In the genomic region with DNA sequence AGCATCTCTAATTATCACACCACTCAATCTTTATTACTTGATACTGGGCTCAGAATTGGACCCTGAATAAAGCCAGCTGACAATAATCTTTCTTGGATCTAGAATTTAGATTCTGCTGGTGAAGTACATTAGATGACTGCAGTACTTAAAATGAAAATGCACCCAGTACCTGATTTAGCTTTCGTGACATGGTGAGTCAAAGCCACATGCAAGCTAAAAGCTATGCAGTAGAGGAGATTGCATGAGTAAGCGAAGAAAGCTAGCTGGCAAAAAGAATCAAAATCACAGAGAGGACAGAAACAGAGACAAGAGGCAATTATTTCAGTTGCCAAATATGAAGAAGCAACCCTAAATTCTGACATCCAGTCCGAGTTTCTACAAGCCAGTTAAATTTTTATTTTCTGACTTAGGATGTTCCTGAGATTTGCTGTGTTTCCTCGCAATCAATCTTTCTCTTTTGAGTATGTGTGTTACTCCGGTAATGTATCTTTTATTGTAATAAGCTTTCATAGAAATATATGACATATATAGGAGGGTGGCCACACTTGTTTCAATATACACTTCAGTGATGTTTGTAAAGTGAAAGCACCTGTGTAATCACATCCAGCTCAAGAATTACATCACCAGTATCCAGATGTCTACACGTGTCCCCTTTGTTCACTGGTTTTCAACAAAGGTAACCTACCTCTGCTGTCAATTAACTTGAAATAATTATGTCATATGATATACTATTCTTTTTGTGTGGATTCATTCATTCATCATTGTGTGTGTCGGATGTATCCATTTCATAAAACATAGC, we compare ENCODE assay signal across 2 cellular contexts.
TF ChIP-seq lines count a peak whose summit lies in the region.

No MANE protein-coding gene starts in this region.

TF ChIP-seq in H1, 55 proteins besides CTCF, POLR2A, EP300 and RAD21 (continued from another document):
- TF ChIP-seq, protein P1, sequence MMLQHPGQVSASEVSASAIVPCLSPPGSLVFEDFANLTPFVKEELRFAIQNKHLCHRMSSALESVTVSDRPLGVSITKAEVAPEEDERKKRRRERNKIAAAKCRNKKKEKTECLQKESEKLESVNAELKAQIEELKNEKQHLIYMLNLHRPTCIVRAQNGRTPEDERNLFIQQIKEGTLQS (IDR thresholded peaks at IDR 0.05; ENCODE audit: insufficient read depth, low read depth, low read length), result no peak
- TF ChIP-seq CBX8 (IDR thresholded peaks at IDR 0.05; ENCODE audit: borderline replicate concordance, low read depth, low read length) (no peak), NRF1 (IDR thresholded peaks at IDR 0.05; ENCODE audit: low read depth, low read length) (no peak), SIRT6 (IDR thresholded peaks at IDR 0.05; ENCODE audit: low read length) (no peak), JUN (IDR thresholded peaks at IDR 0.05; ENCODE audit: low read depth, low read length) (no peak), CTBP2 (IDR thresholded peaks at IDR 0.05; ENCODE audit: borderline replicate concordance, insufficient read depth, insufficient read length, low read length) (no peak), KDM5A (IDR thresholded peaks at IDR 0.05; ENCODE audit: low read length) (no peak), ASH2L (IDR thresholded peaks at IDR 0.05; ENCODE audit: low read length) (no peak)

TF ChIP-seq in WTC11, 78 proteins besides CTCF, POLR2A, EP300 and RAD21 (continued from another document):
- TF ChIP-seq, protein P2, sequence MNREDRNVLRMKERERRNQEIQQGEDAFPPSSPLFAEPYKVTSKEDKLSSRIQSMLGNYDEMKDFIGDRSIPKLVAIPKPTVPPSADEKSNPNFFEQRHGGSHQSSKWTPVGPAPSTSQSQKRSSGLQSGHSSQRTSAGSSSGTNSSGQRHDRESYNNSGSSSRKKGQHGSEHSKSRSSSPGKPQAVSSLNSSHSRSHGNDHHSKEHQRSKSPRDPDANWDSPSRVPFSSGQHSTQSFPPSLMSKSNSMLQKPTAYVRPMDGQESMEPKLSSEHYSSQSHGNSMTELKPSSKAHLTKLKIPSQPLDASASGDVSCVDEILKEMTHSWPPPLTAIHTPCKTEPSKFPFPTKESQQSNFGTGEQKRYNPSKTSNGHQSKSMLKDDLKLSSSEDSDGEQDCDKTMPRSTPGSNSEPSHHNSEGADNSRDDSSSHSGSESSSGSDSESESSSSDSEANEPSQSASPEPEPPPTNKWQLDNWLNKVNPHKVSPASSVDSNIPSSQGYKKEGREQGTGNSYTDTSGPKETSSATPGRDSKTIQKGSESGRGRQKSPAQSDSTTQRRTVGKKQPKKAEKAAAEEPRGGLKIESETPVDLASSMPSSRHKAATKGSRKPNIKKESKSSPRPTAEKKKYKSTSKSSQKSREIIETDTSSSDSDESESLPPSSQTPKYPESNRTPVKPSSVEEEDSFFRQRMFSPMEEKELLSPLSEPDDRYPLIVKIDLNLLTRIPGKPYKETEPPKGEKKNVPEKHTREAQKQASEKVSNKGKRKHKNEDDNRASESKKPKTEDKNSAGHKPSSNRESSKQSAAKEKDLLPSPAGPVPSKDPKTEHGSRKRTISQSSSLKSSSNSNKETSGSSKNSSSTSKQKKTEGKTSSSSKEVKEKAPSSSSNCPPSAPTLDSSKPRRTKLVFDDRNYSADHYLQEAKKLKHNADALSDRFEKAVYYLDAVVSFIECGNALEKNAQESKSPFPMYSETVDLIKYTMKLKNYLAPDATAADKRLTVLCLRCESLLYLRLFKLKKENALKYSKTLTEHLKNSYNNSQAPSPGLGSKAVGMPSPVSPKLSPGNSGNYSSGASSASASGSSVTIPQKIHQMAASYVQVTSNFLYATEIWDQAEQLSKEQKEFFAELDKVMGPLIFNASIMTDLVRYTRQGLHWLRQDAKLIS (CRISPR knock-in tag; IDR thresholded peaks at IDR 0.05; ENCODE audit: borderline replicate concordance), result no peak
- TF ChIP-seq, protein P3, sequence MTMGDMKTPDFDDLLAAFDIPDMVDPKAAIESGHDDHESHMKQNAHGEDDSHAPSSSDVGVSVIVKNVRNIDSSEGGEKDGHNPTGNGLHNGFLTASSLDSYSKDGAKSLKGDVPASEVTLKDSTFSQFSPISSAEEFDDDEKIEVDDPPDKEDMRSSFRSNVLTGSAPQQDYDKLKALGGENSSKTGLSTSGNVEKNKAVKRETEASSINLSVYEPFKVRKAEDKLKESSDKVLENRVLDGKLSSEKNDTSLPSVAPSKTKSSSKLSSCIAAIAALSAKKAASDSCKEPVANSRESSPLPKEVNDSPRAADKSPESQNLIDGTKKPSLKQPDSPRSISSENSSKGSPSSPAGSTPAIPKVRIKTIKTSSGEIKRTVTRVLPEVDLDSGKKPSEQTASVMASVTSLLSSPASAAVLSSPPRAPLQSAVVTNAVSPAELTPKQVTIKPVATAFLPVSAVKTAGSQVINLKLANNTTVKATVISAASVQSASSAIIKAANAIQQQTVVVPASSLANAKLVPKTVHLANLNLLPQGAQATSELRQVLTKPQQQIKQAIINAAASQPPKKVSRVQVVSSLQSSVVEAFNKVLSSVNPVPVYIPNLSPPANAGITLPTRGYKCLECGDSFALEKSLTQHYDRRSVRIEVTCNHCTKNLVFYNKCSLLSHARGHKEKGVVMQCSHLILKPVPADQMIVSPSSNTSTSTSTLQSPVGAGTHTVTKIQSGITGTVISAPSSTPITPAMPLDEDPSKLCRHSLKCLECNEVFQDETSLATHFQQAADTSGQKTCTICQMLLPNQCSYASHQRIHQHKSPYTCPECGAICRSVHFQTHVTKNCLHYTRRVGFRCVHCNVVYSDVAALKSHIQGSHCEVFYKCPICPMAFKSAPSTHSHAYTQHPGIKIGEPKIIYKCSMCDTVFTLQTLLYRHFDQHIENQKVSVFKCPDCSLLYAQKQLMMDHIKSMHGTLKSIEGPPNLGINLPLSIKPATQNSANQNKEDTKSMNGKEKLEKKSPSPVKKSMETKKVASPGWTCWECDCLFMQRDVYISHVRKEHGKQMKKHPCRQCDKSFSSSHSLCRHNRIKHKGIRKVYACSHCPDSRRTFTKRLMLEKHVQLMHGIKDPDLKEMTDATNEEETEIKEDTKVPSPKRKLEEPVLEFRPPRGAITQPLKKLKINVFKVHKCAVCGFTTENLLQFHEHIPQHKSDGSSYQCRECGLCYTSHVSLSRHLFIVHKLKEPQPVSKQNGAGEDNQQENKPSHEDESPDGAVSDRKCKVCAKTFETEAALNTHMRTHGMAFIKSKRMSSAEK (CRISPR knock-in tag; IDR thresholded peaks at IDR 0.05; ENCODE audit: borderline replicate concordance), result no peak
- no peak for TF ChIP-seq ZNF671 (CRISPR knock-in tag; IDR thresholded peaks at IDR 0.05)
- TF ChIP-seq, protein P4, sequence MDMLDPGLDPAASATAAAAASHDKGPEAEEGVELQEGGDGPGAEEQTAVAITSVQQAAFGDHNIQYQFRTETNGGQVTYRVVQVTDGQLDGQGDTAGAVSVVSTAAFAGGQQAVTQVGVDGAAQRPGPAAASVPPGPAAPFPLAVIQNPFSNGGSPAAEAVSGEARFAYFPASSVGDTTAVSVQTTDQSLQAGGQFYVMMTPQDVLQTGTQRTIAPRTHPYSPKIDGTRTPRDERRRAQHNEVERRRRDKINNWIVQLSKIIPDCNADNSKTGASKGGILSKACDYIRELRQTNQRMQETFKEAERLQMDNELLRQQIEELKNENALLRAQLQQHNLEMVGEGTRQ (CRISPR knock-in tag; IDR thresholded peaks at IDR 0.05), result no peak
- TF ChIP-seq OVOL2 (CRISPR knock-in tag; IDR thresholded peaks at IDR 0.05; ENCODE audit: borderline replicate concordance), result no peak
- no peak for TF ChIP-seq SMAD3 (CRISPR knock-in tag; IDR thresholded peaks at IDR 0.05; ENCODE audit: borderline replicate concordance)
